In the genomic region with DNA sequence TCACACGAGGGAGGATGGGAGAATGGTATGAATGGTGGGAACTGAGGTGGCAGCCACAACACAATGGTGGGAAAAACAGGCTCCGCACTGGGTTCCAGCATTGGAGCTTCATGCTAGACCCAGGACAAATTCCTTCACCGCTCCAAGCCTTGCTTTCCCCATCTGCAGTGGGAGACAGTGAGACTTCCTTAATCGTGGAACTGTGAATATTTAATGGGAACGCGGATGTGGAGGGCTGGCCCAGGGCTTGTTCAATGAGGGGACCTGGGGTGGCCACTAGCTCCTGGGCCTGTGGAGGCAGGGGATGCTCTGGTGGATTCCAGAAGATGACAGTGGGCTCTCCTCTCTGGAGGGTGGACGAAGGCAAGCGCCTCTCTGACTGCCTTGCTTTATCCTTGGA, we compare ENCODE assay signal across 1 cellular context.
TF ChIP-seq lines count a peak whose summit lies in the region.

No MANE protein-coding gene starts in this region.

TF ChIP-seq in H1, 55 proteins besides CTCF, POLR2A, EP300 and RAD21:
- TF ChIP-seq KDM4A (IDR thresholded peaks at IDR 0.05; ENCODE audit: low read depth, low read length, severe bottlenecking) (no peak), ASH2L (IDR thresholded peaks at IDR 0.05; ENCODE audit: low read length) (no peak), TCF12 (IDR thresholded peaks at IDR 0.05; ENCODE audit: low read depth, low read length) (no peak), BCL11A (IDR thresholded peaks at IDR 0.05; ENCODE audit: low read depth in 2 of 2, low read length in 2 of 2) (no peak), NANOG (IDR thresholded peaks at IDR 0.05; ENCODE audit: insufficient read depth, low read depth, low read length, poor library complexity, severe bottlenecking) (no peak), CREB1 (IDR thresholded peaks at IDR 0.05) (no peak), EZH2 (IDR thresholded peaks at IDR 0.05; ENCODE audit: low read depth, low read length, severe bottlenecking) (no peak), PHF8 (conservative IDR thresholded peaks at IDR 0.05; ENCODE audit: low read depth, low read length) (no peak), YY1 (IDR thresholded peaks at IDR 0.05; ENCODE audit: low read depth, low read length) (no peak), JUND (IDR thresholded peaks at IDR 0.05; ENCODE audit: low read length) (no peak), SP2 (IDR thresholded peaks at IDR 0.05; ENCODE audit: low read length) (no peak), KDM1A (IDR thresholded peaks at IDR 0.05; ENCODE audit: borderline replicate concordance, low read length) (no peak), BRCA1 (IDR thresholded peaks at IDR 0.05; ENCODE audit: low read depth, low read length) (no peak), CHD1 (IDR thresholded peaks at IDR 0.05; ENCODE audit: low read depth, low read length) (no peak), TAF1 (IDR thresholded peaks at IDR 0.05; ENCODE audit: low read depth, low read length) (no peak), RNF2 (IDR thresholded peaks at IDR 0.05; ENCODE audit: borderline replicate concordance, low read depth, low read length, missing control alignments, poor library complexity, severe bottlenecking) (no peak)
- TF ChIP-seq, protein P1, sequence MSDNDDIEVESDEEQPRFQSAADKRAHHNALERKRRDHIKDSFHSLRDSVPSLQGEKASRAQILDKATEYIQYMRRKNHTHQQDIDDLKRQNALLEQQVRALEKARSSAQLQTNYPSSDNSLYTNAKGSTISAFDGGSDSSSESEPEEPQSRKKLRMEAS (IDR thresholded peaks at IDR 0.05): no peak
- TF ChIP-seq, protein P2, sequence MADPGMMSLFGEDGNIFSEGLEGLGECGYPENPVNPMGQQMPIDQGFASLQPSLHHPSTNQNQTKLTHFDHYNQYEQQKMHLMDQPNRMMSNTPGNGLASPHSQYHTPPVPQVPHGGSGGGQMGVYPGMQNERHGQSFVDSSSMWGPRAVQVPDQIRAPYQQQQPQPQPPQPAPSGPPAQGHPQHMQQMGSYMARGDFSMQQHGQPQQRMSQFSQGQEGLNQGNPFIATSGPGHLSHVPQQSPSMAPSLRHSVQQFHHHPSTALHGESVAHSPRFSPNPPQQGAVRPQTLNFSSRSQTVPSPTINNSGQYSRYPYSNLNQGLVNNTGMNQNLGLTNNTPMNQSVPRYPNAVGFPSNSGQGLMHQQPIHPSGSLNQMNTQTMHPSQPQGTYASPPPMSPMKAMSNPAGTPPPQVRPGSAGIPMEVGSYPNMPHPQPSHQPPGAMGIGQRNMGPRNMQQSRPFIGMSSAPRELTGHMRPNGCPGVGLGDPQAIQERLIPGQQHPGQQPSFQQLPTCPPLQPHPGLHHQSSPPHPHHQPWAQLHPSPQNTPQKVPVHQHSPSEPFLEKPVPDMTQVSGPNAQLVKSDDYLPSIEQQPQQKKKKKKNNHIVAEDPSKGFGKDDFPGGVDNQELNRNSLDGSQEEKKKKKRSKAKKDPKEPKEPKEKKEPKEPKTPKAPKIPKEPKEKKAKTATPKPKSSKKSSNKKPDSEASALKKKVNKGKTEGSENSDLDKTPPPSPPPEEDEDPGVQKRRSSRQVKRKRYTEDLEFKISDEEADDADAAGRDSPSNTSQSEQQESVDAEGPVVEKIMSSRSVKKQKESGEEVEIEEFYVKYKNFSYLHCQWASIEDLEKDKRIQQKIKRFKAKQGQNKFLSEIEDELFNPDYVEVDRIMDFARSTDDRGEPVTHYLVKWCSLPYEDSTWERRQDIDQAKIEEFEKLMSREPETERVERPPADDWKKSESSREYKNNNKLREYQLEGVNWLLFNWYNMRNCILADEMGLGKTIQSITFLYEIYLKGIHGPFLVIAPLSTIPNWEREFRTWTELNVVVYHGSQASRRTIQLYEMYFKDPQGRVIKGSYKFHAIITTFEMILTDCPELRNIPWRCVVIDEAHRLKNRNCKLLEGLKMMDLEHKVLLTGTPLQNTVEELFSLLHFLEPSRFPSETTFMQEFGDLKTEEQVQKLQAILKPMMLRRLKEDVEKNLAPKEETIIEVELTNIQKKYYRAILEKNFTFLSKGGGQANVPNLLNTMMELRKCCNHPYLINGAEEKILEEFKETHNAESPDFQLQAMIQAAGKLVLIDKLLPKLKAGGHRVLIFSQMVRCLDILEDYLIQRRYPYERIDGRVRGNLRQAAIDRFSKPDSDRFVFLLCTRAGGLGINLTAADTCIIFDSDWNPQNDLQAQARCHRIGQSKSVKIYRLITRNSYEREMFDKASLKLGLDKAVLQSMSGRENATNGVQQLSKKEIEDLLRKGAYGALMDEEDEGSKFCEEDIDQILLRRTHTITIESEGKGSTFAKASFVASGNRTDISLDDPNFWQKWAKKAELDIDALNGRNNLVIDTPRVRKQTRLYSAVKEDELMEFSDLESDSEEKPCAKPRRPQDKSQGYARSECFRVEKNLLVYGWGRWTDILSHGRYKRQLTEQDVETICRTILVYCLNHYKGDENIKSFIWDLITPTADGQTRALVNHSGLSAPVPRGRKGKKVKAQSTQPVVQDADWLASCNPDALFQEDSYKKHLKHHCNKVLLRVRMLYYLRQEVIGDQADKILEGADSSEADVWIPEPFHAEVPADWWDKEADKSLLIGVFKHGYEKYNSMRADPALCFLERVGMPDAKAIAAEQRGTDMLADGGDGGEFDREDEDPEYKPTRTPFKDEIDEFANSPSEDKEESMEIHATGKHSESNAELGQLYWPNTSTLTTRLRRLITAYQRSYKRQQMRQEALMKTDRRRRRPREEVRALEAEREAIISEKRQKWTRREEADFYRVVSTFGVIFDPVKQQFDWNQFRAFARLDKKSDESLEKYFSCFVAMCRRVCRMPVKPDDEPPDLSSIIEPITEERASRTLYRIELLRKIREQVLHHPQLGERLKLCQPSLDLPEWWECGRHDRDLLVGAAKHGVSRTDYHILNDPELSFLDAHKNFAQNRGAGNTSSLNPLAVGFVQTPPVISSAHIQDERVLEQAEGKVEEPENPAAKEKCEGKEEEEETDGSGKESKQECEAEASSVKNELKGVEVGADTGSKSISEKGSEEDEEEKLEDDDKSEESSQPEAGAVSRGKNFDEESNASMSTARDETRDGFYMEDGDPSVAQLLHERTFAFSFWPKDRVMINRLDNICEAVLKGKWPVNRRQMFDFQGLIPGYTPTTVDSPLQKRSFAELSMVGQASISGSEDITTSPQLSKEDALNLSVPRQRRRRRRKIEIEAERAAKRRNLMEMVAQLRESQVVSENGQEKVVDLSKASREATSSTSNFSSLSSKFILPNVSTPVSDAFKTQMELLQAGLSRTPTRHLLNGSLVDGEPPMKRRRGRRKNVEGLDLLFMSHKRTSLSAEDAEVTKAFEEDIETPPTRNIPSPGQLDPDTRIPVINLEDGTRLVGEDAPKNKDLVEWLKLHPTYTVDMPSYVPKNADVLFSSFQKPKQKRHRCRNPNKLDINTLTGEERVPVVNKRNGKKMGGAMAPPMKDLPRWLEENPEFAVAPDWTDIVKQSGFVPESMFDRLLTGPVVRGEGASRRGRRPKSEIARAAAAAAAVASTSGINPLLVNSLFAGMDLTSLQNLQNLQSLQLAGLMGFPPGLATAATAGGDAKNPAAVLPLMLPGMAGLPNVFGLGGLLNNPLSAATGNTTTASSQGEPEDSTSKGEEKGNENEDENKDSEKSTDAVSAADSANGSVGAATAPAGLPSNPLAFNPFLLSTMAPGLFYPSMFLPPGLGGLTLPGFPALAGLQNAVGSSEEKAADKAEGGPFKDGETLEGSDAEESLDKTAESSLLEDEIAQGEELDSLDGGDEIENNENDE (IDR thresholded peaks at IDR 0.05; ENCODE audit: insufficient replicate concordance, low read length): no peak
